24 cellular contexts compared by ENCODE assay signal in genomic region chr2:6650311-6650710, GRCh38.
DNase-seq lines count a peak whose midpoint lies in the region; ATAC-seq and TF ChIP-seq lines count a peak whose summit lies in the region.
"Had no signal": no experiment of that assay in that cellular context is flagged by ENCODE, and none has a peak within 500 bp of the region (broad histone marks: within the 10 kb centered on the region; RNA-seq: fewer than 3 reads in every experiment).

No MANE protein-coding gene starts in this region.

- H3K27me3 ChIP-seq in dorsolateral prefrontal cortex = peaks cover 0 to 71% (median 10%) of the 10 kb centered on the region in 45 donors
- H3K27me3 ChIP-seq: SJCRH30 had no signal

- CTCF ChIA-PET in activated CD4-positive, alpha-beta T cell treated with anti-CD3 and anti-CD28 coated beads, Interleukin-2, amount 10 ng/mL, durations not matched to agents 7 days and 5 days (lab: Charles Lee) = interaction anchor here (0.5 kb wide), 1 partner anchor 1982 kb away, joined by 3 read pairs; no protein-coding TSS in a partner anchor

- no peak for TF ChIP-seq CTCF in dorsolateral prefrontal cortex (IDR thresholded peaks at IDR 0.05 in 54 of 56, conservative IDR thresholded peaks at IDR 0.05 in 2 of 56; ENCODE audit: low read depth in 1 of 56, partially characterized antibody in 56 of 56)
- no peak for TF ChIP-seq CTCF in osteocyte (IDR thresholded peaks at IDR 0.05)
- TF ChIP-seq CTCF in coronary artery (IDR thresholded peaks at IDR 0.05) = no peak

- H3K27ac ChIP-seq in dorsolateral prefrontal cortex = no peak overlapping the region
- no peak overlapping the region for H3K27ac ChIP-seq in coronary artery
- H3K27ac ChIP-seq: HL-60, KMS-11, PC-9, SJCRH30 had no signal

- peak in 9 of 10 donors; percentile 24 to 73 (median 48) for DNase-seq in dorsolateral prefrontal cortex
- DNase-seq in inferior parietal cortex (ENCODE audit: extremely low spot score) = peak; percentile 58
- peak; percentile 66 for DNase-seq in osteocyte (ENCODE audit: extremely low spot score, unreplicated experiment)
- DNase-seq in activated CD4-positive, alpha-beta T cell treated with anti-CD3 and anti-CD28 coated beads, Interleukin-2, amount 10 ng/mL, durations not matched to agents 7 days and 5 days = no peak
- DNase-seq in coronary artery (ENCODE audit: low spot score) = no peak
- DNase-seq: CD8-positive, alpha-beta memory T cell; DMS 273 treated with DMSO at 0.1 percent for 48 hours; DMS79; EL; GDM1; HCEC 1CT; MM.1S; NCI-H2029; NCI-H526 treated with DMSO at 0.1 percent for 48 hours; PC-9; SJCRH30 had no signal

- H3K27ac Mint-ChIP-seq in osteocyte (ENCODE audit: unreplicated experiment) = no peak overlapping the region
- H3K27ac Mint-ChIP-seq in activated CD4-positive, alpha-beta T cell treated with anti-CD3 and anti-CD28 coated beads, Interleukin-2, amount 10 ng/mL, durations not matched to agents 7 days and 5 days = no peak overlapping the region
- H3K27ac Mint-ChIP-seq: B cell; CD14-positive monocyte; CD8-positive, alpha-beta memory T cell; IgD-negative memory B cell had no signal

- H3K4me3 ChIP-seq in dorsolateral prefrontal cortex = peak overlapping the region in 3 of 59 donors; percentile 2 to 23 (median 7)
- H3K4me3 ChIP-seq in coronary artery = no peak overlapping the region
- H3K4me3 ChIP-seq: PC-9, SJCRH30 had no signal

- ATAC-seq in esophagus mucosa = no peak
- no peak for ATAC-seq in HG02938 (IDR thresholded peaks at IDR 0.05; ENCODE audit: unreplicated experiment)
- ATAC-seq: Right ventricle myocardium inferior had no signal

- H3K9me3 Mint-ChIP-seq in osteocyte (ENCODE audit: unreplicated experiment) = no peaks in the 10 kb centered on the region
- no peaks in the 10 kb centered on the region for H3K9me3 Mint-ChIP-seq in activated CD4-positive, alpha-beta T cell treated with anti-CD3 and anti-CD28 coated beads, Interleukin-2, amount 10 ng/mL, durations not matched to agents 7 days and 5 days

- no peak overlapping the region for H3K4me3 Mint-ChIP-seq in osteocyte (ENCODE audit: unreplicated experiment)
- H3K4me3 Mint-ChIP-seq in activated CD4-positive, alpha-beta T cell treated with anti-CD3 and anti-CD28 coated beads, Interleukin-2, amount 10 ng/mL, durations not matched to agents 7 days and 5 days = no peak overlapping the region
- H3K4me3 Mint-ChIP-seq: B cell; CD14-positive monocyte; CD8-positive, alpha-beta memory T cell; IgD-negative memory B cell had no signal

- H3K36me3 Mint-ChIP-seq in osteocyte (ENCODE audit: unreplicated experiment) = no peaks in the 10 kb centered on the region
- H3K36me3 Mint-ChIP-seq in activated CD4-positive, alpha-beta T cell treated with anti-CD3 and anti-CD28 coated beads, Interleukin-2, amount 10 ng/mL, durations not matched to agents 7 days and 5 days (ENCODE audit: low read depth) = no peaks in the 10 kb centered on the region
- H3K36me3 Mint-ChIP-seq: CD14-positive monocyte; CD8-positive, alpha-beta memory T cell; IgD-negative memory B cell had no signal

- H3K27me3 Mint-ChIP-seq in osteocyte (ENCODE audit: unreplicated experiment) = no peaks in the 10 kb centered on the region
- no peaks in the 10 kb centered on the region for H3K27me3 Mint-ChIP-seq in activated CD4-positive, alpha-beta T cell treated with anti-CD3 and anti-CD28 coated beads, Interleukin-2, amount 10 ng/mL, durations not matched to agents 7 days and 5 days
- H3K27me3 Mint-ChIP-seq: B cell; CD8-positive, alpha-beta memory T cell; IgD-negative memory B cell had no signal

- intact Hi-C loops in dorsolateral prefrontal cortex (cut with DNase I) = loop anchor here in 1 of 2 donors (5.0 kb wide), 1 partner anchor 122 kb away; no protein-coding TSS in a partner anchor

- no peaks in the 10 kb centered on the region for H3K4me1 Mint-ChIP-seq in osteocyte (ENCODE audit: unreplicated experiment)
- H3K4me1 Mint-ChIP-seq in activated CD4-positive, alpha-beta T cell treated with anti-CD3 and anti-CD28 coated beads, Interleukin-2, amount 10 ng/mL, durations not matched to agents 7 days and 5 days = no peaks in the 10 kb centered on the region
- H3K4me1 Mint-ChIP-seq: B cell; CD14-positive monocyte; CD8-positive, alpha-beta memory T cell; IgD-negative memory B cell had no signal

- POLR2A ChIA-PET in activated CD4-positive, alpha-beta T cell treated with anti-CD3 and anti-CD28 coated beads, Interleukin-2, amount 10 ng/mL, durations not matched to agents 7 days and 5 days (lab: Charles Lee) = no interaction called here

Comparison
In these comparisons a context has a peak if more than half of its experiments do, and no peak if none do; other contexts are left out.
1. DNase-seq: peak in dorsolateral prefrontal cortex (9 of 10), inferior parietal cortex (single experiment) and osteocyte (single experiment); none in activated CD4-positive, alpha-beta T cell treated with anti-CD3 and anti-CD28 coated beads, Interleukin-2, amount 10 ng/mL, durations not matched to agents 7 days and 5 days (single experiment) and coronary artery (single experiment).